ENCODE assay signal across 10 cellular contexts in genomic region chr1:41385398-41386189, GRCh38. TPM values are rescaled to one million over a fixed set of nuclear protein-coding genes. Genes with fewer than 3 reads are reported as not detected.
"Had no signal": no experiment of that assay in that cellular context is flagged by ENCODE, and none has a peak within 500 bp of the region (broad histone marks: within the 10 kb centered on the region; RNA-seq: fewer than 3 reads in every experiment).

No MANE protein-coding gene starts in this region.

- H3K4me3 ChIP-seq: coronary artery, gastroesophageal sphincter, smooth muscle cell had no signal

- H3K9me3 ChIP-seq: gastroesophageal sphincter had no signal

- ATAC-seq: activated CD4-positive, CD25-positive, alpha-beta regulatory T cell treated with anti-CD3 and anti-CD28 coated beads, Interleukin-2, amount 50 U/mL, for 24 hours; gastroesophageal sphincter; naive thymus-derived CD4-positive, alpha-beta T cell had no signal

- H3K27me3 ChIP-seq: gastroesophageal sphincter had no signal

- DNase-seq: activated CD4-positive, alpha-beta memory T cell treated with anti-CD3 and anti-CD28 coated beads, Interleukin-2, amount 10 ng/mL, durations not matched to agents 7 days and 5 days; activated naive CD4-positive, alpha-beta T cell treated with Interleukin-2 at 50 U/mL for 16 hours; effector CD4-positive, alpha-beta T cell; naive thymus-derived CD4-positive, alpha-beta T cell had no signal

- H3K4me3 Mint-ChIP-seq: activated CD4-positive, alpha-beta memory T cell treated with anti-CD3 and anti-CD28 coated beads, Interleukin-2, amount 10 ng/mL, durations not matched to agents 7 days and 5 days had no signal

- H3K9me3 Mint-ChIP-seq: activated CD4-positive, alpha-beta memory T cell treated with anti-CD3 and anti-CD28 coated beads, Interleukin-2, amount 10 ng/mL, durations not matched to agents 7 days and 5 days had no signal

- H3K27ac Mint-ChIP-seq: activated CD4-positive, alpha-beta memory T cell treated with anti-CD3 and anti-CD28 coated beads, Interleukin-2, amount 10 ng/mL, durations not matched to agents 7 days and 5 days; naive thymus-derived CD4-positive, alpha-beta T cell had no signal

- H3K4me2 ChIP-seq: smooth muscle cell had no signal

- H3K27ac ChIP-seq: coronary artery, epithelial cell of prostate, gastroesophageal sphincter had no signal

- H3K36me3 ChIP-seq: gastroesophageal sphincter had no signal

RNA-seq across cellular contexts. Expression of gene FOXO6, which starts 24.4 kb away (rescaled TPM):
- total RNA-seq: T-helper 2 cell treated with Interferon-gamma antibody and Interleukin-4, amounts not matched to agents 100 ng/mL and 5 ng/mL, for 36 hours had no signal
- polyA plus RNA-seq: naive thymus-derived CD4-positive, alpha-beta T cell had no signal
